Comparison of ENCODE assay signal across 9 cellular contexts in genomic region chr10:101216631-101217425, GRCh38. TPM values are rescaled to one million over a fixed set of nuclear protein-coding genes. Genes with fewer than 3 reads are reported as not detected.
A peak's percentile ranks its signal among the peaks of the same experiment; 100 is the strongest.
DNase-seq lines count a peak whose midpoint lies in the region; ATAC-seq and TF ChIP-seq lines count a peak whose summit lies in the region.
"Had no signal": no experiment of that assay in that cellular context is flagged by ENCODE, and none has a peak within 500 bp of the region (broad histone marks: within the 10 kb centered on the region; RNA-seq: fewer than 3 reads in every experiment).

No MANE protein-coding gene starts in this region.

- DNase-seq in activated naive CD4-positive, alpha-beta T cell treated with anti-CD3 and anti-CD28 coated beads, Interleukin-2, amount 50 U/mL, for 16 hours: no peak
- DNase-seq in NT2/D1 (ENCODE audit: low read depth, low spot score) (no peak), endothelial cell (ENCODE audit: low spot score) (no peak)

- peaks cover 93% of the 10 kb centered on the region for H3K27me3 ChIP-seq in NT2/D1 (ENCODE audit: insufficient read depth, insufficient read length)

- H3K27me3 Mint-ChIP-seq in activated naive CD4-positive, alpha-beta T cell treated with anti-CD3 and anti-CD28 coated beads, Interleukin-2, amount 50 U/mL, for 24 hours: peaks cover 66% of the 10 kb centered on the region
- H3K27me3 Mint-ChIP-seq in endothelial cell (ENCODE audit: unreplicated experiment): peaks cover 39% of the 10 kb centered on the region
- H3K27me3 Mint-ChIP-seq in stimulated activated memory B cell treated with anti-CD40 and anti-IgM and Interleukin-4, amounts not matched to agents 10 μg/mL and 1 μg/mL and 100 μg/mL, for 72 hours: peaks cover 100% of the 10 kb centered on the region

- H3K4me1 Mint-ChIP-seq in activated naive CD4-positive, alpha-beta T cell treated with anti-CD3 and anti-CD28 coated beads, Interleukin-2, amount 50 U/mL, for 24 hours: peaks cover 26% of the 10 kb centered on the region
- peaks cover 12% of the 10 kb centered on the region for H3K4me1 Mint-ChIP-seq in endothelial cell (ENCODE audit: unreplicated experiment)
- peaks cover 37% of the 10 kb centered on the region for H3K4me1 Mint-ChIP-seq in stimulated activated memory B cell treated with anti-CD40 and anti-IgM and Interleukin-4, amounts not matched to agents 10 μg/mL and 1 μg/mL and 100 μg/mL, for 72 hours

- H3K4me3 ChIP-seq in NT2/D1 (ENCODE audit: insufficient read length, low read depth): peak overlapping the region; percentile 4

- H3K4me1 ChIP-seq in NT2/D1 (ENCODE audit: insufficient read depth, insufficient read length): peaks cover 2% of the 10 kb centered on the region

- no peak overlapping the region for H3K9ac ChIP-seq in NT2/D1 (ENCODE audit: insufficient read length, low read depth)

- no peak for TF ChIP-seq CTCF in endothelial cell (IDR thresholded peaks at IDR 0.05; ENCODE audit: unreplicated experiment)

- H3K4me3 Mint-ChIP-seq in activated naive CD4-positive, alpha-beta T cell treated with anti-CD3 and anti-CD28 coated beads, Interleukin-2, amount 50 U/mL, for 24 hours: peak overlapping the region; percentile 57
- no peak overlapping the region for H3K4me3 Mint-ChIP-seq in endothelial cell (ENCODE audit: unreplicated experiment)
- H3K4me3 Mint-ChIP-seq in stimulated activated memory B cell treated with anti-CD40 and anti-IgM and Interleukin-4, amounts not matched to agents 10 μg/mL and 1 μg/mL and 100 μg/mL, for 72 hours: peak overlapping the region; percentile 45

- H3K9me3 ChIP-seq in NT2/D1 (ENCODE audit: insufficient read depth, low read length): no peaks in the 10 kb centered on the region; the same call in 1 of the 2 replicates
- H3K9me3 ChIP-seq: neutrophil had no signal

- no peak for ATAC-seq in stimulated activated memory B cell treated with anti-CD40 and anti-IgM and Interleukin-4, amounts not matched to agents 10 μg/mL and 1 μg/mL and 100 μg/mL, for 72 hours
- no peak for ATAC-seq in GM19463 (IDR thresholded peaks at IDR 0.05; ENCODE audit: unreplicated experiment)
- ATAC-seq in HG02763 (IDR thresholded peaks at IDR 0.05; ENCODE audit: unreplicated experiment): no peak
- no peak for ATAC-seq in HG03159 (IDR thresholded peaks at IDR 0.05; ENCODE audit: unreplicated experiment)

- no peaks in the 10 kb centered on the region for H3K9me3 Mint-ChIP-seq in activated naive CD4-positive, alpha-beta T cell treated with anti-CD3 and anti-CD28 coated beads, Interleukin-2, amount 50 U/mL, for 24 hours
- no peaks in the 10 kb centered on the region for H3K9me3 Mint-ChIP-seq in endothelial cell (ENCODE audit: unreplicated experiment)
- H3K9me3 Mint-ChIP-seq in stimulated activated memory B cell treated with anti-CD40 and anti-IgM and Interleukin-4, amounts not matched to agents 10 μg/mL and 1 μg/mL and 100 μg/mL, for 72 hours: no peaks in the 10 kb centered on the region

- H3K27ac Mint-ChIP-seq in activated naive CD4-positive, alpha-beta T cell treated with anti-CD3 and anti-CD28 coated beads, Interleukin-2, amount 50 U/mL, for 24 hours: peak overlapping the region; percentile 4
- peak overlapping the region; percentile 13 for H3K27ac Mint-ChIP-seq in endothelial cell (ENCODE audit: unreplicated experiment)
- no peak overlapping the region for H3K27ac Mint-ChIP-seq in stimulated activated memory B cell treated with anti-CD40 and anti-IgM and Interleukin-4, amounts not matched to agents 10 μg/mL and 1 μg/mL and 100 μg/mL, for 72 hours

- H3K36me3 ChIP-seq in NT2/D1 (ENCODE audit: insufficient read depth, insufficient read length, low read length): no peaks in the 10 kb centered on the region
- H3K36me3 ChIP-seq: neutrophil had no signal

- no peaks in the 10 kb centered on the region for H3K36me3 Mint-ChIP-seq in activated naive CD4-positive, alpha-beta T cell treated with anti-CD3 and anti-CD28 coated beads, Interleukin-2, amount 50 U/mL, for 24 hours
- H3K36me3 Mint-ChIP-seq in endothelial cell (ENCODE audit: low read depth, unreplicated experiment): no peaks in the 10 kb centered on the region
- H3K36me3 Mint-ChIP-seq in stimulated activated memory B cell treated with anti-CD40 and anti-IgM and Interleukin-4, amounts not matched to agents 10 μg/mL and 1 μg/mL and 100 μg/mL, for 72 hours: no peaks in the 10 kb centered on the region

RNA-seq across cellular contexts. Expression of gene LBX1, which starts 12.4 kb away (rescaled TPM):
- not detected for total RNA-seq in endothelial cell (ENCODE audit: unreplicated experiment)
